Comparison of ENCODE assay signal across 31 cellular contexts in the genomic region with DNA sequence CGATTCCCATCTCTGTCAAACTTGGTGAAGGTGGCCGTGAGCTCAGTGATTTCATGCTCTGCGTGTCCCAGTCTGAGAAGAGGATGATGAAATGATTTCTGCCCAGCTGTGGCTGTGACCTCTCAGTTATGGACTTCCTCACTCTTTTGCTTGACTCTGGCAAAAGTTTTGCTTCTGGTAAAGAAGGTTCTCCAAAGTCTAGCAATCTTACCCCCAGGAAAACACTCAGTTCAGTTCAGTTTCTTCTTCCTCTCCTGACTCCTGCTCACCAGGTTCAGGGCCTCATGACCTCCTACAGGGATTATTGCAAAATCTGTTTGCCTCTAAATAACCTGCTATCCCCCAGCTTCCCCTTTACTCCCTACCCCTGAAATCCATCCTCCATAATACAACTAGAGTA. TPM values are rescaled to one million over a fixed set of nuclear protein-coding genes. Genes with fewer than 3 reads are reported as not detected.
A peak's percentile ranks its signal among the peaks of the same experiment; 100 is the strongest.
DNase-seq lines count a peak whose midpoint lies in the region; ATAC-seq, FAIRE-seq and TF ChIP-seq lines count a peak whose summit lies in the region.
"Had no signal": no experiment of that assay in that cellular context is flagged by ENCODE, and none has a peak within 500 bp of the region (broad histone marks: within the 10 kb centered on the region; RNA-seq: fewer than 3 reads in every experiment).

No MANE protein-coding gene starts in this region.

- H3K9me3 Mint-ChIP-seq in CD14-positive monocyte, result peaks cover 0 to 3% (median 0%) of the 10 kb centered on the region in 7 donors
- H3K9me3 Mint-ChIP-seq: activated CD4-positive, alpha-beta memory T cell treated with anti-CD3 and anti-CD28 coated beads, Interleukin-2, amount 10 ng/mL, durations not matched to agents 7 days and 5 days; activated naive CD8-positive, alpha-beta T cell treated with anti-CD3 and anti-CD28 coated beads, Interleukin-2, amount 10 ng/mL, durations not matched to agents 7 days and 5 days; mesothelial cell of epicardium; T-cell had no signal

- peaks cover 8 to 16% (median 12%) of the 10 kb centered on the region in 3 donors for H3K27me3 Mint-ChIP-seq in CD14-positive monocyte (ENCODE audit: low read depth in 3 of 3)

- H3K27ac Mint-ChIP-seq in CD14-positive monocyte, result peak overlapping the region; percentile 89 to 96 (median 93)
- H3K27ac Mint-ChIP-seq: activated CD4-positive, alpha-beta memory T cell treated with anti-CD3 and anti-CD28 coated beads, Interleukin-2, amount 10 ng/mL, durations not matched to agents 7 days and 5 days; activated naive CD8-positive, alpha-beta T cell treated with anti-CD3 and anti-CD28 coated beads, Interleukin-2, amount 10 ng/mL, durations not matched to agents 7 days and 5 days; mesothelial cell of epicardium; naive thymus-derived CD4-positive, alpha-beta T cell; T-cell had no signal

- ATAC-seq in GM18502 (IDR thresholded peaks at IDR 0.05; ENCODE audit: poor library complexity, unreplicated experiment), result no peak
- ATAC-seq: gastroesophageal sphincter; naive thymus-derived CD4-positive, alpha-beta T cell; psoas muscle; T-cell had no signal

- H3K36me3 Mint-ChIP-seq in CD14-positive monocyte, result no peaks in the 10 kb centered on the region
- H3K36me3 Mint-ChIP-seq: activated naive CD8-positive, alpha-beta T cell treated with anti-CD3 and anti-CD28 coated beads, Interleukin-2, amount 10 ng/mL, durations not matched to agents 7 days and 5 days; mesothelial cell of epicardium; T-cell had no signal

- TF ChIP-seq POLR2A in NB4 (IDR thresholded peaks at IDR 0.05; ENCODE audit: extremely low read depth, insufficient read length), result no peak
- TF ChIP-seq POLR2A in erythroblast (IDR thresholded peaks at IDR 0.05; ENCODE audit: low read length), result no peak

- TF ChIP-seq CTCF in CD14-positive monocyte (IDR thresholded peaks at IDR 0.05) (no peak), NB4 (IDR thresholded peaks at IDR 0.05; ENCODE audit: low read depth, low read length) (no peak), choroid plexus epithelial cell (conservative IDR thresholded peaks at IDR 0.05; ENCODE audit: low read depth, low read length) (no peak)

- intact Hi-C loops in CD14-positive monocyte (cut with micrococcal nuclease), result no loop called here

- DNase-seq in CD14-positive monocyte (ENCODE audit: low spot score) (peak; percentile 63), NB4 (ENCODE audit: low read depth) (peak; percentile 69), choroid plexus epithelial cell (ENCODE audit: low read depth) (peak; percentile 14), pons (ENCODE audit: low spot score) (peak; percentile 58), LoVo (ENCODE audit: low spot score) (no peak), erythroblast (lab: John Stamatoyannopoulos, UW) (no peak), GM19239 (ENCODE audit: insufficient read length, low spot score) (no peak)
- DNase-seq: activated CD4-positive, alpha-beta memory T cell treated with anti-CD3 and anti-CD28 coated beads, Interleukin-2, amount 10 ng/mL, durations not matched to agents 7 days and 5 days; activated CD4-positive, CD25-positive, alpha-beta regulatory T cell treated with anti-CD3 and anti-CD28 coated beads, Interleukin-2, amount 50 U/mL, for 72 hours; activated naive CD8-positive, alpha-beta T cell treated with anti-CD3 and anti-CD28 coated beads, Interleukin-2, amount 10 ng/mL, durations not matched to agents 7 days and 5 days; Caco-2; cortex of kidney; DMS79; naive thymus-derived CD4-positive, alpha-beta T cell; NCI-H1048; NCI-H1694 treated with DMSO at 0.1 percent for 48 hours; NCI-H2171; NCI-H524; nucleus accumbens; psoas muscle; SJCRH30; stimulated activated naive CD4-positive, alpha-beta T cell treated with Interleukin-2 at 50 U/mL for 16 hours; T-cell; testis had no signal

- no peak for FAIRE-seq in GM19239 (lab: Jason Lieb, UNC)
- FAIRE-seq: astrocyte, endometrium, RCC 7860 had no signal

- H3K4me3 ChIP-seq in NB4 (ENCODE audit: low read depth, low read length) (no peak overlapping the region), choroid plexus epithelial cell (ENCODE audit: low read depth, low read length) (no peak overlapping the region)
- H3K4me3 ChIP-seq: BLaER1, gastroesophageal sphincter, psoas muscle, SJCRH30, testis had no signal

- peak overlapping the region; percentile 17 to 61 for H3K4me3 Mint-ChIP-seq in CD14-positive monocyte
- H3K4me3 Mint-ChIP-seq: activated CD4-positive, alpha-beta memory T cell treated with anti-CD3 and anti-CD28 coated beads, Interleukin-2, amount 10 ng/mL, durations not matched to agents 7 days and 5 days; activated naive CD8-positive, alpha-beta T cell treated with anti-CD3 and anti-CD28 coated beads, Interleukin-2, amount 10 ng/mL, durations not matched to agents 7 days and 5 days; mesothelial cell of epicardium; naive thymus-derived CD4-positive, alpha-beta T cell; T-cell had no signal

- H3K4me1 Mint-ChIP-seq in CD14-positive monocyte, result peaks cover 49% of the 10 kb centered on the region

RNA-seq across cellular contexts. Expression of a gene that starts 4.9 kb away (rescaled TPM):
- polyA plus RNA-seq in CD14-positive monocyte, result 100 to 1,000 TPM; 111 to 142 TPM

RNA-seq across cellular contexts. Expression of a gene that starts 23.9 kb away (rescaled TPM):
- 10 to 100 TPM; 22.2 to 29.3 TPM for polyA plus RNA-seq in CD14-positive monocyte

RNA-seq across cellular contexts. Expression of a gene that starts 38.7 kb away (rescaled TPM):
- 1 to 10 TPM in 1 of 2 donors, not detected in 1; 1.5 TPM for polyA plus RNA-seq in CD14-positive monocyte
- polyA plus RNA-seq: psoas muscle had no signal

RNA-seq across cellular contexts. Expression of a gene that starts 55.7 kb away (rescaled TPM):
- polyA plus RNA-seq in CD14-positive monocyte, result 1 to 10 TPM; 1.0 to 3.4 TPM

Comparison
In these comparisons a context has a peak if more than half of its experiments do, and no peak if none do; other contexts are left out.
1. DNase-seq: peak in CD14-positive monocyte (single experiment), NB4 (single experiment), choroid plexus epithelial cell (single experiment) and pons (single experiment); none in LoVo (single experiment), erythroblast (0 of 2) and GM19239 (single experiment).